Comparison of ENCODE assay signal across 36 cellular contexts in genomic region chr1:181620183-181620582, GRCh38.
"Had no signal": no experiment of that assay in that cellular context is flagged by ENCODE, and none has a peak within 500 bp of the region (broad histone marks: within the 10 kb centered on the region; RNA-seq: fewer than 3 reads in every experiment).

No MANE protein-coding gene starts in this region.

- H3K27me3 ChIP-seq: adrenal gland, body of pancreas, brain microvascular endothelial cell, breast epithelium, cardiac muscle cell had no signal

- H3K4me3 ChIP-seq: adrenal gland, body of pancreas, breast epithelium, cardiac muscle cell had no signal

- ATAC-seq: activated CD4-positive, alpha-beta T cell treated with anti-CD3 and anti-CD28 coated beads for 36 hours; activated CD4-positive, CD25-positive, alpha-beta regulatory T cell treated with anti-CD3 and anti-CD28 coated beads, Interleukin-2, amount 50 U/mL, for 24 hours; activated CD8-positive, alpha-beta memory T cell treated with anti-CD3 and anti-CD28 coated beads, Interleukin-2, amount 10 ng/mL, durations not matched to agents 7 days and 5 days; activated CD8-positive, alpha-beta T cell treated with anti-CD3 and anti-CD28 coated beads, Interleukin-2, amount 10 ng/mL, durations not matched to agents 7 days and 5 days; activated naive CD4-positive, alpha-beta T cell treated with anti-CD3 and anti-CD28 coated beads, Interleukin-2, amount 50 U/mL, for 72 hours; activated T-cell treated with anti-CD3 and anti-CD28 coated beads, Interleukin-2, amount 50 U/mL, for 72 hours; activated T-helper 17 cell treated with anti-CD3 and anti-CD28 coated beads, Interleukin-2, amount 50 U/mL, for 72 hours; body of pancreas; WTC11 had no signal

- FAIRE-seq: astrocyte had no signal

- DNase-seq: activated CD4-positive, alpha-beta memory T cell treated with anti-CD3 and anti-CD28 coated beads, Interleukin-2, amount 10 ng/mL, durations not matched to agents 7 days and 5 days; activated CD4-positive, alpha-beta T cell treated with anti-CD3 and anti-CD28 coated beads for 1 hour; activated CD4-positive, alpha-beta T cell treated with anti-CD3 and anti-CD28 coated beads for 36 hours; activated CD4-positive, alpha-beta T cell treated with anti-CD3 and anti-CD28 coated beads for 48 hours; activated CD4-positive, alpha-beta T cell treated with anti-CD3 and anti-CD28 coated beads, Interleukin-2, amount 10 ng/mL, durations not matched to agents 7 days and 5 days; activated CD4-positive, alpha-beta T cell treated with anti-CD3 and anti-CD28 coated beads, Interleukin-2, amount 50 U/mL, for 48 hours; activated CD4-positive, CD25-positive, alpha-beta regulatory T cell; activated CD8-positive, alpha-beta memory T cell treated with anti-CD3 and anti-CD28 coated beads for 24 hours; activated CD8-positive, alpha-beta memory T cell treated with anti-CD3 and anti-CD28 coated beads, Interleukin-2, amount 10 ng/mL, durations not matched to agents 7 days and 5 days; activated CD8-positive, alpha-beta memory T cell treated with anti-CD3 and anti-CD28 coated beads, Interleukin-2, amount 50 U/mL, for 48 hours; activated CD8-positive, alpha-beta T cell treated with anti-CD3 and anti-CD28 coated beads, Interleukin-2, amount 10 ng/mL, durations not matched to agents 7 days and 5 days; activated effector memory CD4-positive, alpha-beta T cell treated with anti-CD3 and anti-CD28 coated beads, Interleukin-2, amount 50 U/mL, for 16 hours; activated gamma-delta T cell treated with Interleukin-2 at 50 U/mL for 16 hours; activated naive CD4-positive, alpha-beta T cell; activated naive CD4-positive, alpha-beta T cell treated with anti-CD3 and anti-CD28 coated beads for 36 hours; activated naive CD4-positive, alpha-beta T cell treated with anti-CD3 and anti-CD28 coated beads, Interleukin-2, amount 50 U/mL, for 16 hours; activated naive CD8-positive, alpha-beta T cell treated with anti-CD3 and anti-CD28 coated beads for 36 hours; activated T-cell treated with anti-CD3 and anti-CD28 coated beads, Interleukin-2, amount 50 U/mL, for 24 hours; activated T-cell treated with anti-CD3 and anti-CD28 coated beads, Interleukin-2, amount 50 U/mL, for 72 hours; adrenal gland; amniotic stem cell; aorta; body of pancreas; brain microvascular endothelial cell; central memory CD4-positive, alpha-beta T cell; T-helper 1 cell; T-helper 2 cell; T-helper 9 cell; WERI-Rb-1 had no signal

- H3K27ac ChIP-seq: adrenal gland, body of pancreas, brain microvascular endothelial cell, breast epithelium, cardiac muscle cell, WERI-Rb-1 had no signal

- H3K4me1 ChIP-seq: adrenal gland, body of pancreas, breast epithelium had no signal

- H3K36me3 ChIP-seq: adrenal gland, brain microvascular endothelial cell, breast epithelium, cardiac muscle cell, WERI-Rb-1 had no signal

- H3K9me3 ChIP-seq: adrenal gland, body of pancreas, breast epithelium had no signal
